Comparison of ENCODE assay signal across 1 cellular context in the genomic region with DNA sequence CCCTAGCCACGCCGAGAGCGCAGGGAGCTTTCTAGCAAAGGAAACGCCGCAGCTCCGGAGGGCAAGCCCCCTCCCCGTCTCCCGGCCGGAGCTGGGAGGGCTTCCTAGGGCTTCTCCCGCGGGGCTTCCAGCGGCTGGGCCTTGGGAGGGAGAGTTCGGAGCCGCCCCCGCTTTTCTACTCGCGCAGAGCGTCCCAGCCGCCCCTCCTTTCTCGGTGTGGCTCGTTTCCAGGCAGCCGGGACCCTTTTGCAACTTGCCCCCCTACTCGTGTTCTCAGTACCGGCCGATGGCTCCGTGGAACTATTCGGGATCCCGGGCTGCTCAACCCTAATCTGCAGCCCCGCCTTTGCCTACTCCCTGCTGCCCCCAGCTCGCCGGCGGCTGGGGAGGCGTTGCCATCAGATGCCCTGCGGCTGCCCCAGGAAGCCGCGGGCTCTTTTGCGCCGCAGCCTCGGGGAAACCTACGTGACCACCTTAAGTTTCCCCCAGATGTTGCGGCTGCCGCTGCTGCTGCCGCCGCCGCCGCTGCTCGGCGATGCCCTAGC.
TF ChIP-seq lines count a peak whose summit lies in the region.

No MANE protein-coding gene starts in this region.

TF ChIP-seq in HepG2, 621 proteins besides CTCF, POLR2A, EP300 and RAD21 (continued from another document):
- TF ChIP-seq UBTF (CRISPR knock-in tag; IDR thresholded peaks at IDR 0.05) (peak; percentile 60; the same call in 1 of the 2 replicates), ARNT2 (CRISPR knock-in tag; IDR thresholded peaks at IDR 0.05; ENCODE audit: low read depth) (peak; percentile 23; the same call in 1 of the 2 replicates), ZNF800 (CRISPR knock-in tag; IDR thresholded peaks at IDR 0.05) (peak; percentile 49; the same call in 1 of the 2 replicates), POLR2AphosphoS2 (IDR thresholded peaks at IDR 0.05; ENCODE audit: low read depth, low read length) (no peak), ZNF737 (CRISPR knock-in tag; IDR thresholded peaks at IDR 0.05; ENCODE audit: borderline replicate concordance) (no peak), AFF4 (CRISPR knock-in tag; IDR thresholded peaks at IDR 0.05) (no peak), ZNF10 (CRISPR knock-in tag; IDR thresholded peaks at IDR 0.05; ENCODE audit: borderline replicate concordance, low read depth) (no peak), ZNF563 (CRISPR knock-in tag; IDR thresholded peaks at IDR 0.05) (no peak)
TF ChIP-seq in HepG2: peak in this region for 23.
